Comparison of ENCODE assay signal across 11 cellular contexts in the genomic region with DNA sequence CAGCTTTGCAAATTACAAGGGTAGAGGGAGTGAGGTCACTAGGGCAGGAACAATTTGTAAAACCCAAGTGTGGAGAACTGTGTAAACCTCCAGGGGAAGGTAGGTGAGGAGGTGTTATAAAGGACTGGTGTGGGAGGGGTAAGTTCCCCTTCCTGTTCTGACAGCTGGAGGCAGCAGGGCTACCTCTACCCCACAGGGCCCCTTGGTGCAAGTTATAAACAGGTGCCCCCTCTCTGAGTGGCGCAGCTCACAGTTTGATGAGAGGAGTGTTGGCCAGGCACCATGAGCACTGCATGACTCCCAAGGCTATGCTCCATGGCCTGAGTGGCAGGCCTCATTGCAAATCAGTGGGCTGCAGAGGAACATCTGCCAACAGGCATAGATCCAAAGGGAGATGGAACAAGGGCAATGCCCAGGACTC. TPM values are rescaled to one million over a fixed set of nuclear protein-coding genes. Genes with fewer than 3 reads are reported as not detected.
DNase-seq lines count a peak whose midpoint lies in the region; ATAC-seq and TF ChIP-seq lines count a peak whose summit lies in the region.
"Had no signal": no experiment of that assay in that cellular context is flagged by ENCODE, and none has a peak within 500 bp of the region (broad histone marks: within the 10 kb centered on the region; RNA-seq: fewer than 3 reads in every experiment).

No MANE protein-coding gene starts in this region.

- intact Hi-C loops in PC-3 (cut with micrococcal nuclease), result no loop called here

- no peak overlapping the region for H3K9ac ChIP-seq in PC-3 (ENCODE audit: low read length)

- no peak overlapping the region for H3K4me3 Mint-ChIP-seq in T-helper 2 cell treated with Interferon-gamma antibody and Interleukin-4, amounts not matched to agents 5 μg/mL and 100 μg/mL, for 36 hours
- H3K4me3 Mint-ChIP-seq: T-helper 1 cell treated with Interleukin-12 subunit alpha and Interleukin-12 subunit beta and Interleukin-4 antibody, amounts not matched to agents 30 μg/mL and 1 μg/mL, for 36 hours had no signal

- no peaks in the 10 kb centered on the region for H3K79me2 ChIP-seq in PC-3 (ENCODE audit: low read length)

- ATAC-seq in GM19455 (IDR thresholded peaks at IDR 0.05; ENCODE audit: unreplicated experiment), result peak; percentile 71
- peak; percentile 74 for ATAC-seq in HG03280 (IDR thresholded peaks at IDR 0.05; ENCODE audit: unreplicated experiment)
- ATAC-seq in PC-3, result no peak
- ATAC-seq: body of pancreas had no signal

- H3K36me3 ChIP-seq in PC-3 (ENCODE audit: low read depth, low read length), result no peaks in the 10 kb centered on the region
- H3K36me3 ChIP-seq: tibial artery had no signal

- H4K20me1 ChIP-seq in PC-3 (ENCODE audit: low read length), result no peaks in the 10 kb centered on the region

- H3K4me1 Mint-ChIP-seq in T-helper 2 cell treated with Interferon-gamma antibody and Interleukin-4, amounts not matched to agents 5 μg/mL and 100 μg/mL, for 36 hours (ENCODE audit: low read depth), result peaks cover 2% of the 10 kb centered on the region

- no peaks in the 10 kb centered on the region for H3K9me3 Mint-ChIP-seq in T-helper 2 cell treated with Interferon-gamma antibody and Interleukin-4, amounts not matched to agents 5 μg/mL and 100 μg/mL, for 36 hours
- H3K9me3 Mint-ChIP-seq: T-helper 1 cell treated with Interleukin-12 subunit alpha and Interleukin-12 subunit beta and Interleukin-4 antibody, amounts not matched to agents 30 μg/mL and 1 μg/mL, for 36 hours had no signal

- no peaks in the 10 kb centered on the region; the same call in 1 of the 2 replicates for H3K4me1 ChIP-seq in PC-3 (ENCODE audit: insufficient read depth, low read length)
- H3K4me1 ChIP-seq: body of pancreas, tibial artery had no signal

- no peaks in the 10 kb centered on the region for H3K36me3 Mint-ChIP-seq in T-helper 2 cell treated with Interferon-gamma antibody and Interleukin-4, amounts not matched to agents 5 μg/mL and 100 μg/mL, for 36 hours (ENCODE audit: low read depth)

- TF ChIP-seq CTCF in GM12873 (IDR thresholded peaks at IDR 0.05; ENCODE audit: insufficient read depth, low read depth, low read length, missing control alignments), result peak; percentile 2
- TF ChIP-seq CTCF in PC-3 (conservative IDR thresholded peaks at IDR 0.05; ENCODE audit: low read depth, low read length), result no peak

- no TSS peak for BruUV-seq in PC-3 (replicated peaks; lab: Mats Ljungman, UMichigan)

- POLR2A ChIA-PET in PC-3 (lab: Charles Lee; ENCODE audit: unreplicated experiment), result no interaction called here

- H3K27ac ChIP-seq in PC-3 (ENCODE audit: low read length), result no peak overlapping the region
- H3K27ac ChIP-seq: body of pancreas, tibial artery had no signal

- no peaks in the 10 kb centered on the region for H3K27me3 Mint-ChIP-seq in T-helper 2 cell treated with Interferon-gamma antibody and Interleukin-4, amounts not matched to agents 5 μg/mL and 100 μg/mL, for 36 hours (ENCODE audit: low read depth)

- no peaks in the 10 kb centered on the region for H3K27me3 ChIP-seq in PC-3 (ENCODE audit: low read length)
- H3K27me3 ChIP-seq: body of pancreas had no signal

- H3K9me3 ChIP-seq in PC-3 (ENCODE audit: low read length), result no peaks in the 10 kb centered on the region
- H3K9me3 ChIP-seq: body of pancreas, tibial artery had no signal

- DNase-seq in germinal center (ENCODE audit: low spot score) (peak; percentile 83), HT-29 (ENCODE audit: low spot score) (no peak), DMS79 (lab: John Stamatoyannopoulos, UW) (no peak), PC-3 (no peak)
- DNase-seq in T-helper 2 cell treated with Interferon-gamma antibody and Interleukin-4, amounts not matched to agents 5 μg/mL and 100 μg/mL, for 36 hours (ENCODE audit: low spot score), result no peak
- DNase-seq: body of pancreas, tibial artery had no signal

- no peaks in the 10 kb centered on the region for H3F3A ChIP-seq in PC-3 (ENCODE audit: low read length, unreplicated experiment)

- no peak overlapping the region for H3K4me3 ChIP-seq in PC-3 (ENCODE audit: low read length)
- H3K4me3 ChIP-seq: body of pancreas, tibial artery had no signal

- no peak overlapping the region for H2AFZ ChIP-seq in PC-3 (ENCODE audit: low read length)

- no peak overlapping the region for H3K4me2 ChIP-seq in PC-3 (ENCODE audit: low read length)

- CTCF ChIA-PET in PC-3 (lab: Charles Lee), result no interaction called here

- no peak overlapping the region for H3K27ac Mint-ChIP-seq in T-helper 2 cell treated with Interferon-gamma antibody and Interleukin-4, amounts not matched to agents 5 μg/mL and 100 μg/mL, for 36 hours
- H3K27ac Mint-ChIP-seq: T-helper 1 cell treated with Interleukin-12 subunit alpha and Interleukin-12 subunit beta and Interleukin-4 antibody, amounts not matched to agents 30 μg/mL and 1 μg/mL, for 36 hours had no signal

- no peaks in the 10 kb centered on the region for H3K9me2 ChIP-seq in PC-3 (replicated peaks; ENCODE audit: low read length)

RNA-seq across cellular contexts. Expression of gene MFSD2A, which starts 41.0 kb away (rescaled TPM):
- 13.7 and 15.4 TPM in 2 replicates for total RNA-seq in HT-29 (2014; rRNA removed; shearing (Covaris generic))
- 8.6 and 12.1 TPM in 2 replicates for total RNA-seq in PC-3 (2014; rRNA removed)

RNA-seq across cellular contexts. Expression of gene CAP1, which starts 44.5 kb away (rescaled TPM):
- total RNA-seq in HT-29 (2014; rRNA removed; shearing (Covaris generic)), result 169 and 180 TPM in 2 replicates
- total RNA-seq in PC-3 (2014; rRNA removed), result 214 and 243 TPM in 2 replicates
